Comparison of ENCODE assay signal across 16 cellular contexts in the genomic region with DNA sequence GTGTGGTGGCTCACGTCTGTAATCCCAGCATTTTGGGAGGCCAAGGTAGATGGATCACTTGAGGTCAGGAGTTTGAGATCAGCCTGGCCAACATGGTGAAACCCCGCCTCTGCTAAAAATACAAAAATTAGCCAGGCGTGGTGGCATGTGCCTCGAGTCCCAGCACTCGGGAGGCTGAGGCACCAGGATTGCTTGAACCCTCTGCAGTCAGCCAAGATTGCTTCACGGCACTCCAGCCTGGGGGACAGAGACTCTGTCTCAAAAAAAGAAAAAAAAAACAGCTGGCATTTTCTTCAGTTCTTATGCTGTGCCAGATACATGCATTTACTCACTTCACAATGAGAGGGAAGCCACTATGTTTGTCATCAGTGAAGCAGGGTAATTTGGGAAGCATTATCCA. TPM values are rescaled to one million over a fixed set of nuclear protein-coding genes. Genes with fewer than 3 reads are reported as not detected.
"Had no signal": no experiment of that assay in that cellular context is flagged by ENCODE, and none has a peak within 500 bp of the region (broad histone marks: within the 10 kb centered on the region; RNA-seq: fewer than 3 reads in every experiment).

No MANE protein-coding gene starts in this region.

RNA-seq across cellular contexts. Expression of a gene that starts 22.9 kb away (rescaled TPM):
- total RNA-seq: bronchial epithelial cell; dermis microvascular lymphatic vessel endothelial cell; esophagus mucosa; gastrocnemius medialis; kidney epithelial cell; liver; lung microvascular endothelial cell; myocyte; naive thymus-derived CD8-positive, alpha-beta T cell; osteocyte; pulmonary artery endothelial cell had no signal
- polyA plus RNA-seq: liver; naive thymus-derived CD8-positive, alpha-beta T cell; urinary bladder had no signal

RNA-seq across cellular contexts. Expression of a gene that starts 58.2 kb away (rescaled TPM):
- total RNA-seq: bronchial epithelial cell; dermis microvascular lymphatic vessel endothelial cell; esophagus mucosa; gastrocnemius medialis; glomerular endothelial cell; left colon; liver; lung microvascular endothelial cell; myocyte; naive thymus-derived CD8-positive, alpha-beta T cell; osteocyte; pulmonary artery endothelial cell; temporal lobe; urinary bladder had no signal
- polyA plus RNA-seq: liver; naive thymus-derived CD8-positive, alpha-beta T cell; small intestine; urinary bladder had no signal
